1 cellular context compared by ENCODE assay signal in the genomic region with DNA sequence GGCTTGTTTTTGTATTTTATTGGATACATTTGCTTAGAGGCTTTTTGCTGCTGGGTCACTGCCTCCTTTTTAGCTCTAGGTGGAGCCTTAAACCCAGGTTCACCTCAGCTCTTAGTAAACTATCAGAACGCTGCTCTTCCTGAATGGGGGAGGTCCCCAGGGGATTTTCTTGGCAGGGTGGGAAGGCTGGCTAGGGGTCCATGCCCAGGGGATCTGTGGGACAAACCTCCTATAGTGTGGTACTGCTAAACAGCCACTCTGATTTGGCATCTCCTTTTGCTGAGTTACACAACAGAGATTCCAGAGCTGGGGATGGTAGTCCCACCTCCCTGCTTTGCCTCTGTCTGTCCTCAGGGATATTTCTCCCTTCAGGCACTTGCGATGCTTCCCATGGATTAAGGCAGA.
TF ChIP-seq lines count a peak whose summit lies in the region.

No MANE protein-coding gene starts in this region.

TF ChIP-seq in GM23338, 12 proteins besides CTCF, POLR2A, EP300 and RAD21 (continued from another document):
- TF ChIP-seq, protein P1, sequence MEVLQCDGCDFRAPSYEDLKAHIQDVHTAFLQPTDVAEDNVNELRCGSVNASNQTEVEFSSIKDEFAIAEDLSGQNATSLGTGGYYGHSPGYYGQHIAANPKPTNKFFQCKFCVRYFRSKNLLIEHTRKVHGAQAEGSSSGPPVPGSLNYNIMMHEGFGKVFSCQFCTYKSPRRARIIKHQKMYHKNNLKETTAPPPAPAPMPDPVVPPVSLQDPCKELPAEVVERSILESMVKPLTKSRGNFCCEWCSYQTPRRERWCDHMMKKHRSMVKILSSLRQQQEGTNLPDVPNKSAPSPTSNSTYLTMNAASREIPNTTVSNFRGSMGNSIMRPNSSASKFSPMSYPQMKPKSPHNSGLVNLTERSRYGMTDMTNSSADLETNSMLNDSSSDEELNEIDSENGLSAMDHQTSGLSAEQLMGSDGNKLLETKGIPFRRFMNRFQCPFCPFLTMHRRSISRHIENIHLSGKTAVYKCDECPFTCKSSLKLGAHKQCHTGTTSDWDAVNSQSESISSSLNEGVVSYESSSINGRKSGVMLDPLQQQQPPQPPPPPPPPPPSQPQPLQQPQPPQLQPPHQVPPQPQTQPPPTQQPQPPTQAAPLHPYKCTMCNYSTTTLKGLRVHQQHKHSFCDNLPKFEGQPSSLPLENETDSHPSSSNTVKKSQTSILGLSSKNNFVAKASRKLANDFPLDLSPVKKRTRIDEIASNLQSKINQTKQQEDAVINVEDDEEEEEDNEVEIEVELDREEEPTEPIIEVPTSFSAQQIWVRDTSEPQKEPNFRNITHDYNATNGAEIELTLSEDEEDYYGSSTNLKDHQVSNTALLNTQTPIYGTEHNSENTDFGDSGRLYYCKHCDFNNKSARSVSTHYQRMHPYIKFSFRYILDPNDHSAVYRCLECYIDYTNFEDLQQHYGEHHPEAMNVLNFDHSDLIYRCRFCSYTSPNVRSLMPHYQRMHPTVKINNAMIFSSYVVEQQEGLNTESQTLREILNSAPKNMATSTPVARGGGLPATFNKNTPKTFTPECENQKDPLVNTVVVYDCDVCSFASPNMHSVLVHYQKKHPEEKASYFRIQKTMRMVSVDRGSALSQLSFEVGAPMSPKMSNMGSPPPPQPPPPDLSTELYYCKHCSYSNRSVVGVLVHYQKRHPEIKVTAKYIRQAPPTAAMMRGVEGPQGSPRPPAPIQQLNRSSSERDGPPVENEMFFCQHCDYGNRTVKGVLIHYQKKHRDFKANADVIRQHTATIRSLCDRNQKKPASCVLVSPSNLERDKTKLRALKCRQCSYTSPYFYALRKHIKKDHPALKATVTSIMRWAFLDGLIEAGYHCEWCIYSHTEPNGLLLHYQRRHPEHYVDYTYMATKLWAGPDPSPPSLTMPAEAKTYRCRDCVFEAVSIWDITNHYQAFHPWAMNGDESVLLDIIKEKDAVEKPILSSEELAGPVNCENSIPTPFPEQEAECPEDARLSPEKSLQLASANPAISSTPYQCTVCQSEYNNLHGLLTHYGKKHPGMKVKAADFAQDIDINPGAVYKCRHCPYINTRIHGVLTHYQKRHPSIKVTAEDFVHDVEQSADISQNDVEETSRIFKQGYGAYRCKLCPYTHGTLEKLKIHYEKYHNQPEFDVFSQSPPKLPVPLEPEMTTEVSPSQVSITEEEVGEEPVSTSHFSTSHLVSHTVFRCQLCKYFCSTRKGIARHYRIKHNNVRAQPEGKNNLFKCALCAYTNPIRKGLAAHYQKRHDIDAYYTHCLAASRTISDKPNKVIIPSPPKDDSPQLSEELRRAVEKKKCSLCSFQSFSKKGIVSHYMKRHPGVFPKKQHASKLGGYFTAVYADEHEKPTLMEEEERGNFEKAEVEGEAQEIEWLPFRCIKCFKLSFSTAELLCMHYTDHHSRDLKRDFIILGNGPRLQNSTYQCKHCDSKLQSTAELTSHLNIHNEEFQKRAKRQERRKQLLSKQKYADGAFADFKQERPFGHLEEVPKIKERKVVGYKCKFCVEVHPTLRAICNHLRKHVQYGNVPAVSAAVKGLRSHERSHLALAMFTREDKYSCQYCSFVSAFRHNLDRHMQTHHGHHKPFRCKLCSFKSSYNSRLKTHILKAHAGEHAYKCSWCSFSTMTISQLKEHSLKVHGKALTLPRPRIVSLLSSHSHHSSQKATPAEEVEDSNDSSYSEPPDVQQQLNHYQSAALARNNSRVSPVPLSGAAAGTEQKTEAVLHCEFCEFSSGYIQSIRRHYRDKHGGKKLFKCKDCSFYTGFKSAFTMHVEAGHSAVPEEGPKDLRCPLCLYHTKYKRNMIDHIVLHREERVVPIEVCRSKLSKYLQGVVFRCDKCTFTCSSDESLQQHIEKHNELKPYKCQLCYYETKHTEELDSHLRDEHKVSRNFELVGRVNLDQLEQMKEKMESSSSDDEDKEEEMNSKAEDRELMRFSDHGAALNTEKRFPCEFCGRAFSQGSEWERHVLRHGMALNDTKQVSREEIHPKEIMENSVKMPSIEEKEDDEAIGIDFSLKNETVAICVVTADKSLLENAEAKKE (CRISPR knock-in tag; IDR thresholded peaks at IDR 0.05), result no peak
- no peak for TF ChIP-seq STAT1 (IDR thresholded peaks at IDR 0.05; ENCODE audit: unreplicated experiment)
- no peak for TF ChIP-seq NANOG (IDR thresholded peaks at IDR 0.05; ENCODE audit: borderline replicate concordance)
- TF ChIP-seq, protein P2, sequence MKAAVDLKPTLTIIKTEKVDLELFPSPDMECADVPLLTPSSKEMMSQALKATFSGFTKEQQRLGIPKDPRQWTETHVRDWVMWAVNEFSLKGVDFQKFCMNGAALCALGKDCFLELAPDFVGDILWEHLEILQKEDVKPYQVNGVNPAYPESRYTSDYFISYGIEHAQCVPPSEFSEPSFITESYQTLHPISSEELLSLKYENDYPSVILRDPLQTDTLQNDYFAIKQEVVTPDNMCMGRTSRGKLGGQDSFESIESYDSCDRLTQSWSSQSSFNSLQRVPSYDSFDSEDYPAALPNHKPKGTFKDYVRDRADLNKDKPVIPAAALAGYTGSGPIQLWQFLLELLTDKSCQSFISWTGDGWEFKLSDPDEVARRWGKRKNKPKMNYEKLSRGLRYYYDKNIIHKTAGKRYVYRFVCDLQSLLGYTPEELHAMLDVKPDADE (IDR thresholded peaks at IDR 0.05), result no peak
- TF ChIP-seq JUNB (IDR thresholded peaks at IDR 0.05; ENCODE audit: unreplicated experiment), result no peak
